ENCODE assay signal across 1 cellular context in genomic region chr2:127067620-127068350, GRCh38.
A peak's percentile ranks its signal among the peaks of the same experiment; 100 is the strongest.
TF ChIP-seq lines count a peak whose summit lies in the region.

No MANE protein-coding gene starts in this region.

TF ChIP-seq in K562, 482 proteins besides CTCF, POLR2A, EP300 and RAD21 (continued from another document and continues in another):
- TF ChIP-seq ARID4B (CRISPR knock-in tag; IDR thresholded peaks at IDR 0.05): 0 out of 2 replicates have a peak, but pooled peaks have one; percentile 23
- TF ChIP-seq ZNF224 (CRISPR knock-in tag; IDR thresholded peaks at IDR 0.05): no peak
- no peak for TF ChIP-seq ZNF395 (CRISPR knock-in tag; IDR thresholded peaks at IDR 0.05)
- no peak for TF ChIP-seq ZBTB26 (CRISPR knock-in tag; IDR thresholded peaks at IDR 0.05)
- no peak for TF ChIP-seq MLLT1 (IDR thresholded peaks at IDR 0.05)
- TF ChIP-seq HMGXB4 (CRISPR knock-in tag; IDR thresholded peaks at IDR 0.05): no peak
- TF ChIP-seq ASH1L (IDR thresholded peaks at IDR 0.05; ENCODE audit: borderline replicate concordance, low read depth, partially characterized antibody): no peak
- no peak for TF ChIP-seq AFF1 (IDR thresholded peaks at IDR 0.05; ENCODE audit: low read depth in 1 of 2, partially characterized antibody in 2 of 2)
- TF ChIP-seq KLF1 (tag; IDR thresholded peaks at IDR 0.05): 0 out of 2 replicates have a peak, but pooled peaks have one; percentile 41
- peak; percentile 42 for TF ChIP-seq NFE2 (IDR thresholded peaks at IDR 0.05; ENCODE audit: low read depth)
- TF ChIP-seq SP1 (CRISPR knock-in tag; IDR thresholded peaks at IDR 0.05): no peak
- TF ChIP-seq TEAD4 (IDR thresholded peaks at IDR 0.05; ENCODE audit: low read length): no peak
- TF ChIP-seq TEAD4 (CRISPR knock-in tag; IDR thresholded peaks at IDR 0.05; ENCODE audit: borderline replicate concordance): no peak
- TF ChIP-seq HMG20A (CRISPR knock-in tag; conservative IDR thresholded peaks at IDR 0.05): no peak
- TF ChIP-seq RFX1 (IDR thresholded peaks at IDR 0.05): no peak
- no peak for TF ChIP-seq ZBTB2 (IDR thresholded peaks at IDR 0.05)
- TF ChIP-seq CTCFL (IDR thresholded peaks at IDR 0.05; ENCODE audit: borderline replicate concordance, insufficient read depth, low read depth, low read length, poor library complexity, severe bottlenecking): peak; percentile 4
- TF ChIP-seq CC2D1A (IDR thresholded peaks at IDR 0.05): no peak
- no peak for TF ChIP-seq C11orf30 (IDR thresholded peaks at IDR 0.05; ENCODE audit: low read depth)
- no peak for TF ChIP-seq ZNF75A (CRISPR knock-in tag; IDR thresholded peaks at IDR 0.05)
- no peak for TF ChIP-seq ZNF507 (tag; conservative IDR thresholded peaks at IDR 0.05)
- TF ChIP-seq FOXP1 (CRISPR knock-in tag; IDR thresholded peaks at IDR 0.05): 0 out of 2 replicates have a peak, but pooled peaks have one; percentile 56
- TF ChIP-seq NFATC3 (IDR thresholded peaks at IDR 0.05): no peak
- TF ChIP-seq ZNF318 (IDR thresholded peaks at IDR 0.05; ENCODE audit: borderline replicate concordance in 1 of 2, low read depth in 1 of 2): no peak
